ENCODE assay signal across 2 cellular contexts in the genomic region with DNA sequence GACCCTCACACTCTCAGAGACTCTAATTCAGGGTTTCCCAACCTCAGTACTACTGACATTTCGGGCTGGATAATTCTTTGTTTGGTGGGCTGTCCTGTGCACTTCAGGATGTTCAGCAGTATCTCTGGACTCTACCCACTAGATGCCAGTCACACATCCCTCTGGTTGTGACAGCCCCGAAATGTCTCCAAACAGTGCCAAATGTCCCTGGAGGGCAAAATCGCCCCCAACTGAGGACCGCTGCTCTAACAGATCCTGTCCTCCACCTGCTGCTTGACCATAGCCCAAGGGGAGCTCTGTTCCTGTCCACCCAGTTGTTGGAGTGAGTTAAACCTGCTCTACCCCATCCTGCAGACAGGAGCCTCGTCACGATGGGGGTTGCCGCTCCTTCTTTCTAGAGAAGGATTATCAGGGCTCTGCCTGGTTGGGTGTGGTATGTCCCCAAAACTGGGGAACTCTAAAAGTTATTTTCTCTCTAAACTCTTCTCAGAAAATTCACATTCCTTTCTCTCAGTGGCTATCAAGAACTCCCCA.
TF ChIP-seq lines count a peak whose summit lies in the region.

No MANE protein-coding gene starts in this region.

TF ChIP-seq in GM23338, 12 proteins besides CTCF, POLR2A, EP300 and RAD21 (continues in another document):
- TF ChIP-seq NANOG (IDR thresholded peaks at IDR 0.05; ENCODE audit: borderline replicate concordance) (no peak), POLR2AphosphoS5 (IDR thresholded peaks at IDR 0.05; ENCODE audit: low read depth) (no peak), STAT1 (IDR thresholded peaks at IDR 0.05; ENCODE audit: unreplicated experiment) (no peak), JUNB (IDR thresholded peaks at IDR 0.05; ENCODE audit: unreplicated experiment) (no peak), CREB1 (CRISPR knock-in tag; IDR thresholded peaks at IDR 0.05; ENCODE audit: low read depth) (no peak), ZNF114 (CRISPR knock-in tag; IDR thresholded peaks at IDR 0.05) (no peak), EZH2phosphoT487 (IDR thresholded peaks at IDR 0.05; ENCODE audit: unreplicated experiment) (no peak)
- TF ChIP-seq, protein P1, sequence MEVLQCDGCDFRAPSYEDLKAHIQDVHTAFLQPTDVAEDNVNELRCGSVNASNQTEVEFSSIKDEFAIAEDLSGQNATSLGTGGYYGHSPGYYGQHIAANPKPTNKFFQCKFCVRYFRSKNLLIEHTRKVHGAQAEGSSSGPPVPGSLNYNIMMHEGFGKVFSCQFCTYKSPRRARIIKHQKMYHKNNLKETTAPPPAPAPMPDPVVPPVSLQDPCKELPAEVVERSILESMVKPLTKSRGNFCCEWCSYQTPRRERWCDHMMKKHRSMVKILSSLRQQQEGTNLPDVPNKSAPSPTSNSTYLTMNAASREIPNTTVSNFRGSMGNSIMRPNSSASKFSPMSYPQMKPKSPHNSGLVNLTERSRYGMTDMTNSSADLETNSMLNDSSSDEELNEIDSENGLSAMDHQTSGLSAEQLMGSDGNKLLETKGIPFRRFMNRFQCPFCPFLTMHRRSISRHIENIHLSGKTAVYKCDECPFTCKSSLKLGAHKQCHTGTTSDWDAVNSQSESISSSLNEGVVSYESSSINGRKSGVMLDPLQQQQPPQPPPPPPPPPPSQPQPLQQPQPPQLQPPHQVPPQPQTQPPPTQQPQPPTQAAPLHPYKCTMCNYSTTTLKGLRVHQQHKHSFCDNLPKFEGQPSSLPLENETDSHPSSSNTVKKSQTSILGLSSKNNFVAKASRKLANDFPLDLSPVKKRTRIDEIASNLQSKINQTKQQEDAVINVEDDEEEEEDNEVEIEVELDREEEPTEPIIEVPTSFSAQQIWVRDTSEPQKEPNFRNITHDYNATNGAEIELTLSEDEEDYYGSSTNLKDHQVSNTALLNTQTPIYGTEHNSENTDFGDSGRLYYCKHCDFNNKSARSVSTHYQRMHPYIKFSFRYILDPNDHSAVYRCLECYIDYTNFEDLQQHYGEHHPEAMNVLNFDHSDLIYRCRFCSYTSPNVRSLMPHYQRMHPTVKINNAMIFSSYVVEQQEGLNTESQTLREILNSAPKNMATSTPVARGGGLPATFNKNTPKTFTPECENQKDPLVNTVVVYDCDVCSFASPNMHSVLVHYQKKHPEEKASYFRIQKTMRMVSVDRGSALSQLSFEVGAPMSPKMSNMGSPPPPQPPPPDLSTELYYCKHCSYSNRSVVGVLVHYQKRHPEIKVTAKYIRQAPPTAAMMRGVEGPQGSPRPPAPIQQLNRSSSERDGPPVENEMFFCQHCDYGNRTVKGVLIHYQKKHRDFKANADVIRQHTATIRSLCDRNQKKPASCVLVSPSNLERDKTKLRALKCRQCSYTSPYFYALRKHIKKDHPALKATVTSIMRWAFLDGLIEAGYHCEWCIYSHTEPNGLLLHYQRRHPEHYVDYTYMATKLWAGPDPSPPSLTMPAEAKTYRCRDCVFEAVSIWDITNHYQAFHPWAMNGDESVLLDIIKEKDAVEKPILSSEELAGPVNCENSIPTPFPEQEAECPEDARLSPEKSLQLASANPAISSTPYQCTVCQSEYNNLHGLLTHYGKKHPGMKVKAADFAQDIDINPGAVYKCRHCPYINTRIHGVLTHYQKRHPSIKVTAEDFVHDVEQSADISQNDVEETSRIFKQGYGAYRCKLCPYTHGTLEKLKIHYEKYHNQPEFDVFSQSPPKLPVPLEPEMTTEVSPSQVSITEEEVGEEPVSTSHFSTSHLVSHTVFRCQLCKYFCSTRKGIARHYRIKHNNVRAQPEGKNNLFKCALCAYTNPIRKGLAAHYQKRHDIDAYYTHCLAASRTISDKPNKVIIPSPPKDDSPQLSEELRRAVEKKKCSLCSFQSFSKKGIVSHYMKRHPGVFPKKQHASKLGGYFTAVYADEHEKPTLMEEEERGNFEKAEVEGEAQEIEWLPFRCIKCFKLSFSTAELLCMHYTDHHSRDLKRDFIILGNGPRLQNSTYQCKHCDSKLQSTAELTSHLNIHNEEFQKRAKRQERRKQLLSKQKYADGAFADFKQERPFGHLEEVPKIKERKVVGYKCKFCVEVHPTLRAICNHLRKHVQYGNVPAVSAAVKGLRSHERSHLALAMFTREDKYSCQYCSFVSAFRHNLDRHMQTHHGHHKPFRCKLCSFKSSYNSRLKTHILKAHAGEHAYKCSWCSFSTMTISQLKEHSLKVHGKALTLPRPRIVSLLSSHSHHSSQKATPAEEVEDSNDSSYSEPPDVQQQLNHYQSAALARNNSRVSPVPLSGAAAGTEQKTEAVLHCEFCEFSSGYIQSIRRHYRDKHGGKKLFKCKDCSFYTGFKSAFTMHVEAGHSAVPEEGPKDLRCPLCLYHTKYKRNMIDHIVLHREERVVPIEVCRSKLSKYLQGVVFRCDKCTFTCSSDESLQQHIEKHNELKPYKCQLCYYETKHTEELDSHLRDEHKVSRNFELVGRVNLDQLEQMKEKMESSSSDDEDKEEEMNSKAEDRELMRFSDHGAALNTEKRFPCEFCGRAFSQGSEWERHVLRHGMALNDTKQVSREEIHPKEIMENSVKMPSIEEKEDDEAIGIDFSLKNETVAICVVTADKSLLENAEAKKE (CRISPR knock-in tag; IDR thresholded peaks at IDR 0.05) = no peak
- TF ChIP-seq, protein P2, sequence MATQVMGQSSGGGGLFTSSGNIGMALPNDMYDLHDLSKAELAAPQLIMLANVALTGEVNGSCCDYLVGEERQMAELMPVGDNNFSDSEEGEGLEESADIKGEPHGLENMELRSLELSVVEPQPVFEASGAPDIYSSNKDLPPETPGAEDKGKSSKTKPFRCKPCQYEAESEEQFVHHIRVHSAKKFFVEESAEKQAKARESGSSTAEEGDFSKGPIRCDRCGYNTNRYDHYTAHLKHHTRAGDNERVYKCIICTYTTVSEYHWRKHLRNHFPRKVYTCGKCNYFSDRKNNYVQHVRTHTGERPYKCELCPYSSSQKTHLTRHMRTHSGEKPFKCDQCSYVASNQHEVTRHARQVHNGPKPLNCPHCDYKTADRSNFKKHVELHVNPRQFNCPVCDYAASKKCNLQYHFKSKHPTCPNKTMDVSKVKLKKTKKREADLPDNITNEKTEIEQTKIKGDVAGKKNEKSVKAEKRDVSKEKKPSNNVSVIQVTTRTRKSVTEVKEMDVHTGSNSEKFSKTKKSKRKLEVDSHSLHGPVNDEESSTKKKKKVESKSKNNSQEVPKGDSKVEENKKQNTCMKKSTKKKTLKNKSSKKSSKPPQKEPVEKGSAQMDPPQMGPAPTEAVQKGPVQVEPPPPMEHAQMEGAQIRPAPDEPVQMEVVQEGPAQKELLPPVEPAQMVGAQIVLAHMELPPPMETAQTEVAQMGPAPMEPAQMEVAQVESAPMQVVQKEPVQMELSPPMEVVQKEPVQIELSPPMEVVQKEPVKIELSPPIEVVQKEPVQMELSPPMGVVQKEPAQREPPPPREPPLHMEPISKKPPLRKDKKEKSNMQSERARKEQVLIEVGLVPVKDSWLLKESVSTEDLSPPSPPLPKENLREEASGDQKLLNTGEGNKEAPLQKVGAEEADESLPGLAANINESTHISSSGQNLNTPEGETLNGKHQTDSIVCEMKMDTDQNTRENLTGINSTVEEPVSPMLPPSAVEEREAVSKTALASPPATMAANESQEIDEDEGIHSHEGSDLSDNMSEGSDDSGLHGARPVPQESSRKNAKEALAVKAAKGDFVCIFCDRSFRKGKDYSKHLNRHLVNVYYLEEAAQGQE (IDR thresholded peaks at IDR 0.05; ENCODE audit: unreplicated experiment) = no peak

TF ChIP-seq in H1, 55 proteins besides CTCF, POLR2A, EP300 and RAD21 (continued from another document):
- TF ChIP-seq FOSL1 (IDR thresholded peaks at IDR 0.05; ENCODE audit: insufficient read depth, low read depth, low read length) (no peak), BCL11A (IDR thresholded peaks at IDR 0.05; ENCODE audit: low read depth in 2 of 2, low read length in 2 of 2) (no peak), HDAC6 (IDR thresholded peaks at IDR 0.05; ENCODE audit: low read depth, low read length) (no peak), MAFK (IDR thresholded peaks at IDR 0.05; ENCODE audit: low read depth, low read length) (no peak), SP4 (IDR thresholded peaks at IDR 0.05; ENCODE audit: low read length) (no peak), SP2 (IDR thresholded peaks at IDR 0.05; ENCODE audit: low read length) (no peak), ASH2L (IDR thresholded peaks at IDR 0.05; ENCODE audit: low read length) (no peak), PHF8 (conservative IDR thresholded peaks at IDR 0.05; ENCODE audit: low read depth, low read length) (no peak), RXRA (IDR thresholded peaks at IDR 0.05; ENCODE audit: insufficient read depth, low read depth, low read length) (no peak), JUN (IDR thresholded peaks at IDR 0.05; ENCODE audit: low read depth, low read length) (no peak), CEBPB (IDR thresholded peaks at IDR 0.05; ENCODE audit: low read depth, low read length) (no peak), TEAD4 (IDR thresholded peaks at IDR 0.05; ENCODE audit: low read depth, low read length) (no peak)
- TF ChIP-seq, protein P3, sequence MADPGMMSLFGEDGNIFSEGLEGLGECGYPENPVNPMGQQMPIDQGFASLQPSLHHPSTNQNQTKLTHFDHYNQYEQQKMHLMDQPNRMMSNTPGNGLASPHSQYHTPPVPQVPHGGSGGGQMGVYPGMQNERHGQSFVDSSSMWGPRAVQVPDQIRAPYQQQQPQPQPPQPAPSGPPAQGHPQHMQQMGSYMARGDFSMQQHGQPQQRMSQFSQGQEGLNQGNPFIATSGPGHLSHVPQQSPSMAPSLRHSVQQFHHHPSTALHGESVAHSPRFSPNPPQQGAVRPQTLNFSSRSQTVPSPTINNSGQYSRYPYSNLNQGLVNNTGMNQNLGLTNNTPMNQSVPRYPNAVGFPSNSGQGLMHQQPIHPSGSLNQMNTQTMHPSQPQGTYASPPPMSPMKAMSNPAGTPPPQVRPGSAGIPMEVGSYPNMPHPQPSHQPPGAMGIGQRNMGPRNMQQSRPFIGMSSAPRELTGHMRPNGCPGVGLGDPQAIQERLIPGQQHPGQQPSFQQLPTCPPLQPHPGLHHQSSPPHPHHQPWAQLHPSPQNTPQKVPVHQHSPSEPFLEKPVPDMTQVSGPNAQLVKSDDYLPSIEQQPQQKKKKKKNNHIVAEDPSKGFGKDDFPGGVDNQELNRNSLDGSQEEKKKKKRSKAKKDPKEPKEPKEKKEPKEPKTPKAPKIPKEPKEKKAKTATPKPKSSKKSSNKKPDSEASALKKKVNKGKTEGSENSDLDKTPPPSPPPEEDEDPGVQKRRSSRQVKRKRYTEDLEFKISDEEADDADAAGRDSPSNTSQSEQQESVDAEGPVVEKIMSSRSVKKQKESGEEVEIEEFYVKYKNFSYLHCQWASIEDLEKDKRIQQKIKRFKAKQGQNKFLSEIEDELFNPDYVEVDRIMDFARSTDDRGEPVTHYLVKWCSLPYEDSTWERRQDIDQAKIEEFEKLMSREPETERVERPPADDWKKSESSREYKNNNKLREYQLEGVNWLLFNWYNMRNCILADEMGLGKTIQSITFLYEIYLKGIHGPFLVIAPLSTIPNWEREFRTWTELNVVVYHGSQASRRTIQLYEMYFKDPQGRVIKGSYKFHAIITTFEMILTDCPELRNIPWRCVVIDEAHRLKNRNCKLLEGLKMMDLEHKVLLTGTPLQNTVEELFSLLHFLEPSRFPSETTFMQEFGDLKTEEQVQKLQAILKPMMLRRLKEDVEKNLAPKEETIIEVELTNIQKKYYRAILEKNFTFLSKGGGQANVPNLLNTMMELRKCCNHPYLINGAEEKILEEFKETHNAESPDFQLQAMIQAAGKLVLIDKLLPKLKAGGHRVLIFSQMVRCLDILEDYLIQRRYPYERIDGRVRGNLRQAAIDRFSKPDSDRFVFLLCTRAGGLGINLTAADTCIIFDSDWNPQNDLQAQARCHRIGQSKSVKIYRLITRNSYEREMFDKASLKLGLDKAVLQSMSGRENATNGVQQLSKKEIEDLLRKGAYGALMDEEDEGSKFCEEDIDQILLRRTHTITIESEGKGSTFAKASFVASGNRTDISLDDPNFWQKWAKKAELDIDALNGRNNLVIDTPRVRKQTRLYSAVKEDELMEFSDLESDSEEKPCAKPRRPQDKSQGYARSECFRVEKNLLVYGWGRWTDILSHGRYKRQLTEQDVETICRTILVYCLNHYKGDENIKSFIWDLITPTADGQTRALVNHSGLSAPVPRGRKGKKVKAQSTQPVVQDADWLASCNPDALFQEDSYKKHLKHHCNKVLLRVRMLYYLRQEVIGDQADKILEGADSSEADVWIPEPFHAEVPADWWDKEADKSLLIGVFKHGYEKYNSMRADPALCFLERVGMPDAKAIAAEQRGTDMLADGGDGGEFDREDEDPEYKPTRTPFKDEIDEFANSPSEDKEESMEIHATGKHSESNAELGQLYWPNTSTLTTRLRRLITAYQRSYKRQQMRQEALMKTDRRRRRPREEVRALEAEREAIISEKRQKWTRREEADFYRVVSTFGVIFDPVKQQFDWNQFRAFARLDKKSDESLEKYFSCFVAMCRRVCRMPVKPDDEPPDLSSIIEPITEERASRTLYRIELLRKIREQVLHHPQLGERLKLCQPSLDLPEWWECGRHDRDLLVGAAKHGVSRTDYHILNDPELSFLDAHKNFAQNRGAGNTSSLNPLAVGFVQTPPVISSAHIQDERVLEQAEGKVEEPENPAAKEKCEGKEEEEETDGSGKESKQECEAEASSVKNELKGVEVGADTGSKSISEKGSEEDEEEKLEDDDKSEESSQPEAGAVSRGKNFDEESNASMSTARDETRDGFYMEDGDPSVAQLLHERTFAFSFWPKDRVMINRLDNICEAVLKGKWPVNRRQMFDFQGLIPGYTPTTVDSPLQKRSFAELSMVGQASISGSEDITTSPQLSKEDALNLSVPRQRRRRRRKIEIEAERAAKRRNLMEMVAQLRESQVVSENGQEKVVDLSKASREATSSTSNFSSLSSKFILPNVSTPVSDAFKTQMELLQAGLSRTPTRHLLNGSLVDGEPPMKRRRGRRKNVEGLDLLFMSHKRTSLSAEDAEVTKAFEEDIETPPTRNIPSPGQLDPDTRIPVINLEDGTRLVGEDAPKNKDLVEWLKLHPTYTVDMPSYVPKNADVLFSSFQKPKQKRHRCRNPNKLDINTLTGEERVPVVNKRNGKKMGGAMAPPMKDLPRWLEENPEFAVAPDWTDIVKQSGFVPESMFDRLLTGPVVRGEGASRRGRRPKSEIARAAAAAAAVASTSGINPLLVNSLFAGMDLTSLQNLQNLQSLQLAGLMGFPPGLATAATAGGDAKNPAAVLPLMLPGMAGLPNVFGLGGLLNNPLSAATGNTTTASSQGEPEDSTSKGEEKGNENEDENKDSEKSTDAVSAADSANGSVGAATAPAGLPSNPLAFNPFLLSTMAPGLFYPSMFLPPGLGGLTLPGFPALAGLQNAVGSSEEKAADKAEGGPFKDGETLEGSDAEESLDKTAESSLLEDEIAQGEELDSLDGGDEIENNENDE (IDR thresholded peaks at IDR 0.05; ENCODE audit: insufficient replicate concordance, low read length) = no peak
